1 cellular context compared by ENCODE assay signal in the genomic region with DNA sequence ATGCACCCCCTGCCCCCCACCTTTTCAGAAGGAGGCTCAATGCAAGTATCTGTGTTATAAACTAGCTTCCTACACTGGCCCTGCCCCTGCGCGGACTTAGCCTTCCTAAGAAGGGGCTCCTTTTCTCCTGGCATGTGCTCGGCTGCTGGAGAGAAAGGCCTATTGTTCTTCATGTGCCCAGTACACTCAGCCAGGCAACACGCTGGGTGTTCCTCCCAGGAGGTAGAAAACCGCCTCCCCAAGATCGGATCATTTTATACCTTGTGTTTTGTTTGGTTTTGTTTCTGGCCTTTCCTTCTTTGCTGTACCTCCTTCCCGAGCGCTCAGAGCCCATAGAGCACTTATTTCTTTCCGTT.
TF ChIP-seq lines count a peak whose summit lies in the region.

No MANE protein-coding gene starts in this region.

TF ChIP-seq in SK-N-SH treated with all-trans-retinoic acid at 6 μM for 48 hours, 23 proteins besides CTCF, POLR2A, EP300 and RAD21 (continued from another document):
- TF ChIP-seq, protein P1, sequence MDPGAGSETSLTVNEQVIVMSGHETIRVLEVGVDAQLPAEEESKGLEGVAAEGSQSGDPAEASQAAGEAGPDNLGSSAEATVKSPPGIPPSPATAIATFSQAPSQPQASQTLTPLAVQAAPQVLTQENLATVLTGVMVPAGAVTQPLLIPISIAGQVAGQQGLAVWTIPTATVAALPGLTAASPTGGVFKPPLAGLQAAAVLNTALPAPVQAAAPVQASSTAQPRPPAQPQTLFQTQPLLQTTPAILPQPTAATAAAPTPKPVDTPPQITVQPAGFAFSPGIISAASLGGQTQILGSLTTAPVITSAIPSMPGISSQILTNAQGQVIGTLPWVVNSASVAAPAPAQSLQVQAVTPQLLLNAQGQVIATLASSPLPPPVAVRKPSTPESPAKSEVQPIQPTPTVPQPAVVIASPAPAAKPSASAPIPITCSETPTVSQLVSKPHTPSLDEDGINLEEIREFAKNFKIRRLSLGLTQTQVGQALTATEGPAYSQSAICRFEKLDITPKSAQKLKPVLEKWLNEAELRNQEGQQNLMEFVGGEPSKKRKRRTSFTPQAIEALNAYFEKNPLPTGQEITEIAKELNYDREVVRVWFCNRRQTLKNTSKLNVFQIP (CRISPR knock-in tag; IDR thresholded peaks at IDR 0.05; ENCODE audit: borderline replicate concordance, low read depth), result no peak
- TF ChIP-seq PPARA (CRISPR knock-in tag; IDR thresholded peaks at IDR 0.05; ENCODE audit: borderline replicate concordance), result no peak
- no peak for TF ChIP-seq ZNF70 (CRISPR knock-in tag; IDR thresholded peaks at IDR 0.05)
- no peak for TF ChIP-seq ZNF8 (CRISPR knock-in tag; IDR thresholded peaks at IDR 0.05)
- no peak for TF ChIP-seq GLIS3 (CRISPR knock-in tag; IDR thresholded peaks at IDR 0.05)
- TF ChIP-seq SNAI2 (CRISPR knock-in tag; IDR thresholded peaks at IDR 0.05), result no peak
- TF ChIP-seq TCF4 (CRISPR knock-in tag; IDR thresholded peaks at IDR 0.05; ENCODE audit: borderline replicate concordance), result no peak
- no peak for TF ChIP-seq BACH2 (CRISPR knock-in tag; IDR thresholded peaks at IDR 0.05; ENCODE audit: borderline replicate concordance)
- TF ChIP-seq TOX (CRISPR knock-in tag; IDR thresholded peaks at IDR 0.05; ENCODE audit: borderline replicate concordance), result no peak
TF ChIP-seq in SK-N-SH treated with all-trans-retinoic acid at 6 μM for 48 hours: peak in this region for 0.
